ENCODE assay signal across 30 cellular contexts in genomic region chr7:74155810-74156395, GRCh38.
"Had no signal": no experiment of that assay in that cellular context is flagged by ENCODE, and none has a peak within 500 bp of the region (broad histone marks: within the 10 kb centered on the region; RNA-seq: fewer than 3 reads in every experiment).

No MANE protein-coding gene starts in this region.

- H3K4me3 ChIP-seq: adrenal gland, body of pancreas had no signal

- H3K36me3 ChIP-seq: adrenal gland, WERI-Rb-1 had no signal

- H3K27ac Mint-ChIP-seq: activated CD4-positive, alpha-beta memory T cell treated with anti-CD3 and anti-CD28 coated beads for 36 hours; activated CD4-positive, alpha-beta T cell treated with anti-CD3 and anti-CD28 coated beads for 36 hours; activated CD4-positive, alpha-beta T cell treated with anti-CD3 and anti-CD28 coated beads, Interleukin-2, amount 10 ng/mL, durations not matched to agents 24 days and 14 days; activated CD8-positive, alpha-beta memory T cell treated with anti-CD3 and anti-CD28 coated beads, Interleukin-2, amount 10 ng/mL, durations not matched to agents 7 days and 5 days; activated CD8-positive, alpha-beta T cell treated with anti-CD3 and anti-CD28 coated beads, Interleukin-2, amount 10 ng/mL, durations not matched to agents 7 days and 5 days; activated naive CD4-positive, alpha-beta T cell treated with anti-CD3 and anti-CD28 coated beads for 36 hours; activated naive CD4-positive, alpha-beta T cell treated with anti-CD3 and anti-CD28 coated beads, Interleukin-2, amount 50 U/mL, for 24 hours; activated naive CD8-positive, alpha-beta T cell treated with anti-CD3 and anti-CD28 coated beads for 36 hours; activated naive CD8-positive, alpha-beta T cell treated with anti-CD3 and anti-CD28 coated beads, Interleukin-2, amount 50 U/mL, for 24 hours; activated T-helper 1 cell treated with anti-CD3 and anti-CD28 coated beads, Interleukin-12 subunit alpha, Interleukin-12 subunit beta, Interleukin-2, Interleukin-4 antibody, amounts not matched to agents 30 ng/mL and 10 ng/mL and 1 ng/mL, durations not matched to agents 14 hours and 24 hours and 36 hours; activated T-helper 2 cell treated with anti-CD3 and anti-CD28 coated beads, Interferon-gamma antibody, Interleukin-2, Interleukin-4, amounts not matched to agents 10 μg/mL and 5 μg/mL and 100 μg/mL, durations not matched to agents 14 hours and 24 hours and 36 hours; T-helper 17 cell; T-helper 2 cell treated with Interferon-gamma antibody and Interleukin-4, amounts not matched to agents 5 μg/mL and 100 μg/mL, for 36 hours had no signal

- H3K4me1 ChIP-seq: body of pancreas had no signal

- H3K9me3 ChIP-seq: adrenal gland, body of pancreas had no signal

- H3K4me1 Mint-ChIP-seq: activated CD4-positive, alpha-beta T cell treated with anti-CD3 and anti-CD28 coated beads for 36 hours; activated CD4-positive, alpha-beta T cell treated with anti-CD3 and anti-CD28 coated beads, Interleukin-2, amount 10 ng/mL, durations not matched to agents 24 days and 14 days; activated CD8-positive, alpha-beta memory T cell treated with anti-CD3 and anti-CD28 coated beads, Interleukin-2, amount 10 ng/mL, durations not matched to agents 7 days and 5 days; activated naive CD4-positive, alpha-beta T cell treated with anti-CD3 and anti-CD28 coated beads, Interleukin-2, amount 50 U/mL, for 24 hours; activated naive CD8-positive, alpha-beta T cell treated with anti-CD3 and anti-CD28 coated beads for 36 hours; activated naive CD8-positive, alpha-beta T cell treated with anti-CD3 and anti-CD28 coated beads, Interleukin-2, amount 50 U/mL, for 24 hours; T-helper 17 cell had no signal

- ATAC-seq: activated CD4-positive, alpha-beta T cell treated with anti-CD3 and anti-CD28 coated beads for 36 hours; activated CD8-positive, alpha-beta memory T cell treated with anti-CD3 and anti-CD28 coated beads, Interleukin-2, amount 10 ng/mL, durations not matched to agents 7 days and 5 days; activated CD8-positive, alpha-beta T cell treated with anti-CD3 and anti-CD28 coated beads, Interleukin-2, amount 10 ng/mL, durations not matched to agents 7 days and 5 days; activated naive CD8-positive, alpha-beta T cell treated with anti-CD3 and anti-CD28 coated beads, Interleukin-2, amount 50 U/mL, for 24 hours; body of pancreas; esophagus mucosa; T-helper 17 cell had no signal

- H3K9me3 Mint-ChIP-seq: activated CD4-positive, alpha-beta memory T cell treated with anti-CD3 and anti-CD28 coated beads for 36 hours; activated CD4-positive, alpha-beta T cell treated with anti-CD3 and anti-CD28 coated beads, Interleukin-2, amount 10 ng/mL, durations not matched to agents 24 days and 14 days; activated naive CD4-positive, alpha-beta T cell treated with anti-CD3 and anti-CD28 coated beads for 36 hours; activated naive CD4-positive, alpha-beta T cell treated with anti-CD3 and anti-CD28 coated beads, Interleukin-2, amount 50 U/mL, for 24 hours; activated naive CD8-positive, alpha-beta T cell treated with anti-CD3 and anti-CD28 coated beads for 36 hours; activated naive CD8-positive, alpha-beta T cell treated with anti-CD3 and anti-CD28 coated beads, Interleukin-2, amount 50 U/mL, for 24 hours; activated T-helper 1 cell treated with anti-CD3 and anti-CD28 coated beads, Interleukin-12 subunit alpha, Interleukin-12 subunit beta, Interleukin-2, Interleukin-4 antibody, amounts not matched to agents 30 ng/mL and 10 ng/mL and 1 ng/mL, durations not matched to agents 14 hours and 24 hours and 36 hours; activated T-helper 2 cell treated with anti-CD3 and anti-CD28 coated beads, Interferon-gamma antibody, Interleukin-2, Interleukin-4, amounts not matched to agents 10 μg/mL and 5 μg/mL and 100 μg/mL, durations not matched to agents 14 hours and 24 hours and 36 hours; T-helper 2 cell treated with Interferon-gamma antibody and Interleukin-4, amounts not matched to agents 5 μg/mL and 100 μg/mL, for 36 hours had no signal

- H3K27me3 Mint-ChIP-seq: activated CD4-positive, alpha-beta T cell treated with anti-CD3 and anti-CD28 coated beads for 36 hours; activated CD4-positive, alpha-beta T cell treated with anti-CD3 and anti-CD28 coated beads, Interleukin-2, amount 10 ng/mL, durations not matched to agents 24 days and 14 days; activated CD8-positive, alpha-beta memory T cell treated with anti-CD3 and anti-CD28 coated beads, Interleukin-2, amount 10 ng/mL, durations not matched to agents 7 days and 5 days; activated naive CD4-positive, alpha-beta T cell treated with anti-CD3 and anti-CD28 coated beads, Interleukin-2, amount 50 U/mL, for 24 hours; activated naive CD8-positive, alpha-beta T cell treated with anti-CD3 and anti-CD28 coated beads for 36 hours; activated naive CD8-positive, alpha-beta T cell treated with anti-CD3 and anti-CD28 coated beads, Interleukin-2, amount 50 U/mL, for 24 hours had no signal

- H3K27me3 ChIP-seq: adrenal gland, body of pancreas had no signal

- H3K4me3 Mint-ChIP-seq: activated CD4-positive, alpha-beta memory T cell treated with anti-CD3 and anti-CD28 coated beads for 36 hours; activated CD4-positive, alpha-beta T cell treated with anti-CD3 and anti-CD28 coated beads for 36 hours; activated CD4-positive, alpha-beta T cell treated with anti-CD3 and anti-CD28 coated beads, Interleukin-2, amount 10 ng/mL, durations not matched to agents 24 days and 14 days; activated CD8-positive, alpha-beta memory T cell treated with anti-CD3 and anti-CD28 coated beads, Interleukin-2, amount 10 ng/mL, durations not matched to agents 7 days and 5 days; activated CD8-positive, alpha-beta T cell treated with anti-CD3 and anti-CD28 coated beads, Interleukin-2, amount 10 ng/mL, durations not matched to agents 7 days and 5 days; activated naive CD4-positive, alpha-beta T cell treated with anti-CD3 and anti-CD28 coated beads for 36 hours; activated naive CD4-positive, alpha-beta T cell treated with anti-CD3 and anti-CD28 coated beads, Interleukin-2, amount 50 U/mL, for 24 hours; activated naive CD8-positive, alpha-beta T cell treated with anti-CD3 and anti-CD28 coated beads for 36 hours; activated naive CD8-positive, alpha-beta T cell treated with anti-CD3 and anti-CD28 coated beads, Interleukin-2, amount 50 U/mL, for 24 hours; activated T-helper 1 cell treated with anti-CD3 and anti-CD28 coated beads, Interleukin-12 subunit alpha, Interleukin-12 subunit beta, Interleukin-2, Interleukin-4 antibody, amounts not matched to agents 30 ng/mL and 10 ng/mL and 1 ng/mL, durations not matched to agents 14 hours and 24 hours and 36 hours; T-helper 17 cell; T-helper 2 cell treated with Interferon-gamma antibody and Interleukin-4, amounts not matched to agents 5 μg/mL and 100 μg/mL, for 36 hours had no signal

- H3K36me3 Mint-ChIP-seq: activated CD4-positive, alpha-beta memory T cell treated with anti-CD3 and anti-CD28 coated beads for 36 hours; activated CD8-positive, alpha-beta memory T cell treated with anti-CD3 and anti-CD28 coated beads, Interleukin-2, amount 10 ng/mL, durations not matched to agents 7 days and 5 days; activated naive CD4-positive, alpha-beta T cell treated with anti-CD3 and anti-CD28 coated beads, Interleukin-2, amount 50 U/mL, for 24 hours; activated naive CD8-positive, alpha-beta T cell treated with anti-CD3 and anti-CD28 coated beads for 36 hours had no signal

- DNase-seq: activated CD4-positive, alpha-beta memory T cell treated with anti-CD3 and anti-CD28 coated beads for 36 hours; activated CD4-positive, alpha-beta T cell treated with anti-CD3 and anti-CD28 coated beads for 36 hours; activated CD4-positive, alpha-beta T cell treated with anti-CD3 and anti-CD28 coated beads, Interleukin-2, amount 10 ng/mL, durations not matched to agents 24 days and 14 days; activated CD4-positive, CD25-positive, alpha-beta regulatory T cell; activated CD4-positive, CD25-positive, alpha-beta regulatory T cell treated with anti-CD3 and anti-CD28 coated beads, Interleukin-2, amount 50 U/mL, for 72 hours; activated CD8-positive, alpha-beta memory T cell treated with anti-CD3 and anti-CD28 coated beads, Interleukin-2, amount 10 ng/mL, durations not matched to agents 7 days and 5 days; activated CD8-positive, alpha-beta memory T cell treated with anti-CD3 and anti-CD28 coated beads, Interleukin-2, amount 50 U/mL, for 4 hours; activated CD8-positive, alpha-beta T cell treated with anti-CD3 and anti-CD28 coated beads, Interleukin-2, amount 10 ng/mL, durations not matched to agents 7 days and 5 days; activated effector memory CD4-positive, alpha-beta T cell treated with anti-CD3 and anti-CD28 coated beads, Interleukin-2, amount 50 U/mL, for 16 hours; activated naive CD4-positive, alpha-beta T cell treated with anti-CD3 and anti-CD28 coated beads for 36 hours; activated naive CD8-positive, alpha-beta T cell treated with anti-CD3 and anti-CD28 coated beads for 36 hours; activated naive CD8-positive, alpha-beta T cell treated with anti-CD3 and anti-CD28 coated beads, Interleukin-2, amount 50 U/mL, for 24 hours; activated T-cell treated with anti-CD3 and anti-CD28 coated beads, Interleukin-2, amount 50 U/mL, for 1 hour; activated T-cell treated with anti-CD3 and anti-CD28 coated beads, Interleukin-2, amount 50 U/mL, for 48 hours; adrenal gland; amygdala; aorta; body of pancreas; caudate nucleus; effector CD8-positive, alpha-beta T cell; foreskin fibroblast; head of caudate nucleus; T-helper 17 cell; T1000; WERI-Rb-1 had no signal

- H3K27ac ChIP-seq: adrenal gland, body of pancreas, WERI-Rb-1 had no signal
